9 cellular contexts compared by ENCODE assay signal in genomic region chrX:119686087-119686639, GRCh38. TPM values are rescaled to one million over a fixed set of nuclear protein-coding genes. Genes with fewer than 3 reads are reported as not detected.
A peak's percentile ranks its signal among the peaks of the same experiment; 100 is the strongest.
DNase-seq lines count a peak whose midpoint lies in the region; ATAC-seq and TF ChIP-seq lines count a peak whose summit lies in the region.
"Had no signal": no experiment of that assay in that cellular context is flagged by ENCODE, and none has a peak within 500 bp of the region (broad histone marks: within the 10 kb centered on the region; RNA-seq: fewer than 3 reads in every experiment).

No MANE protein-coding gene starts in this region.

- H2AK5ac ChIP-seq in mesenchymal stem cell (ENCODE audit: low read length, severe bottlenecking): no peak overlapping the region

- no peak overlapping the region for H2BK12ac ChIP-seq in mesenchymal stem cell (ENCODE audit: low read length in 2 of 2)

- no peak for TF ChIP-seq CTCF in omental fat pad (IDR thresholded peaks at IDR 0.05)

- no peaks in the 10 kb centered on the region for H3K9me3 ChIP-seq in mesenchymal stem cell (ENCODE audit: control insufficient read depth, low read length)
- H3K9me3 ChIP-seq: A549 had no signal

- H3K27ac ChIP-seq in mesenchymal stem cell (ENCODE audit: low read length, poor library complexity, severe bottlenecking): no peak overlapping the region
- H3K27ac ChIP-seq: A549 had no signal

- H3K36me3 ChIP-seq in mesenchymal stem cell (ENCODE audit: control insufficient read depth in 1 of 2, insufficient read depth in 2 of 2, low read depth in 1 of 2, low read length in 2 of 2): no peaks in the 10 kb centered on the region

- no peak overlapping the region for H3K18ac ChIP-seq in mesenchymal stem cell (ENCODE audit: low read depth in 1 of 2, low read length in 2 of 2)

- H3K27me3 ChIP-seq in mesenchymal stem cell (ENCODE audit: control insufficient read depth in 1 of 2, insufficient read depth in 1 of 2, low read length in 2 of 2): no peaks in the 10 kb centered on the region

- H2AFZ ChIP-seq in mesenchymal stem cell (ENCODE audit: low read depth, low read length): no peak overlapping the region

- H3K4me3 ChIP-seq in mesenchymal stem cell (ENCODE audit: insufficient read depth in 1 of 2, low read depth in 1 of 2, low read length in 2 of 2): no peak overlapping the region
- H3K4me3 ChIP-seq: A549 had no signal

- no peak overlapping the region for H2BK120ac ChIP-seq in mesenchymal stem cell (ENCODE audit: low read depth, low read length)

- H3K79me1 ChIP-seq in mesenchymal stem cell (replicated peaks; ENCODE audit: low read length, poor library complexity, severe bottlenecking): peaks cover 16% of the 10 kb centered on the region

- DNase-seq in NCI-H2227 (lab: John Stamatoyannopoulos, UW; ENCODE audit: unreplicated experiment): peak; percentile 37
- no peak for DNase-seq in NCI-H2227 treated with DMSO at 0.1 percent for 48 hours (lab: John Stamatoyannopoulos, UW)
- peak; percentile 59 to 64 for DNase-seq in activated T-cell treated with anti-CD3 and anti-CD28 coated beads, Interleukin-2, amount 50 U/mL, for 48 hours
- DNase-seq in mesenchymal stem cell: peak; percentile 11
- DNase-seq in glomerular visceral epithelial cell (ENCODE audit: extremely low spot score): no peak
- DNase-seq in amniotic stem cell (lab: John Stamatoyannopoulos, UW): no peak
- DNase-seq in omental fat pad (ENCODE audit: low spot score): no peak

- no peak overlapping the region for H3K4me2 ChIP-seq in mesenchymal stem cell (ENCODE audit: low read length, poor library complexity, severe bottlenecking)
- H3K4me2 ChIP-seq: A549 had no signal

- H3K4ac ChIP-seq in mesenchymal stem cell (ENCODE audit: low read depth in 1 of 2, low read length in 2 of 2): peak overlapping the region in 1 of 2 experiments; percentile 49

- no peak overlapping the region for H4K91ac ChIP-seq in mesenchymal stem cell (ENCODE audit: low read length)

- ATAC-seq in HG03108 (IDR thresholded peaks at IDR 0.05; ENCODE audit: unreplicated experiment): peak; percentile 37
- no peak for ATAC-seq in omental fat pad (ENCODE audit: low FRiP score)
- ATAC-seq: A549 had no signal

- WGBS in mesenchymal stem cell: 49% methylated on average over 6 of the region's 11 CpGs

- H3K23ac ChIP-seq in mesenchymal stem cell (ENCODE audit: low read length in 2 of 2): no peak overlapping the region

- no peak overlapping the region for H3K14ac ChIP-seq in mesenchymal stem cell (ENCODE audit: low read length in 2 of 2)

- H2BK15ac ChIP-seq in mesenchymal stem cell (ENCODE audit: low read depth, poor library complexity, severe bottlenecking): no peak overlapping the region

- peaks cover 5% of the 10 kb centered on the region for H3K4me1 ChIP-seq in mesenchymal stem cell (ENCODE audit: control insufficient read depth, insufficient read depth, low read depth, low read length)

- peak overlapping the region; percentile 13 for H4K8ac ChIP-seq in mesenchymal stem cell (ENCODE audit: low read length)

- peak overlapping the region; percentile 59 for H3K9ac ChIP-seq in mesenchymal stem cell (ENCODE audit: low read length)

- H2BK5ac ChIP-seq in mesenchymal stem cell (ENCODE audit: low read depth, low read length, poor library complexity, severe bottlenecking): no peak overlapping the region

RNA-seq across cellular contexts. Expression of gene SEPTIN6, which starts 6.8 kb away (rescaled TPM):
- 63.7 TPM for polyA plus RNA-seq in mesenchymal stem cell (2013, experiment 1 of 2)
- polyA plus RNA-seq in mesenchymal stem cell (2013, experiment 2 of 2): 65.3 TPM
- total RNA-seq in omental fat pad: 10 to 100 TPM; 13.9 to 19.2 (median 17.8) TPM

Comparison
In these comparisons a context has a peak if more than half of its experiments do, and no peak if none do; other contexts are left out.
1. DNase-seq: peak in NCI-H2227 (single experiment), activated T-cell treated with anti-CD3 and anti-CD28 coated beads, Interleukin-2, amount 50 U/mL, for 48 hours (2 of 2) and mesenchymal stem cell (single experiment); none in NCI-H2227 treated with DMSO at 0.1 percent for 48 hours (single experiment), glomerular visceral epithelial cell (single experiment), amniotic stem cell (single experiment) and omental fat pad (single experiment).